Comparison of ENCODE assay signal across 14 cellular contexts in the genomic region with DNA sequence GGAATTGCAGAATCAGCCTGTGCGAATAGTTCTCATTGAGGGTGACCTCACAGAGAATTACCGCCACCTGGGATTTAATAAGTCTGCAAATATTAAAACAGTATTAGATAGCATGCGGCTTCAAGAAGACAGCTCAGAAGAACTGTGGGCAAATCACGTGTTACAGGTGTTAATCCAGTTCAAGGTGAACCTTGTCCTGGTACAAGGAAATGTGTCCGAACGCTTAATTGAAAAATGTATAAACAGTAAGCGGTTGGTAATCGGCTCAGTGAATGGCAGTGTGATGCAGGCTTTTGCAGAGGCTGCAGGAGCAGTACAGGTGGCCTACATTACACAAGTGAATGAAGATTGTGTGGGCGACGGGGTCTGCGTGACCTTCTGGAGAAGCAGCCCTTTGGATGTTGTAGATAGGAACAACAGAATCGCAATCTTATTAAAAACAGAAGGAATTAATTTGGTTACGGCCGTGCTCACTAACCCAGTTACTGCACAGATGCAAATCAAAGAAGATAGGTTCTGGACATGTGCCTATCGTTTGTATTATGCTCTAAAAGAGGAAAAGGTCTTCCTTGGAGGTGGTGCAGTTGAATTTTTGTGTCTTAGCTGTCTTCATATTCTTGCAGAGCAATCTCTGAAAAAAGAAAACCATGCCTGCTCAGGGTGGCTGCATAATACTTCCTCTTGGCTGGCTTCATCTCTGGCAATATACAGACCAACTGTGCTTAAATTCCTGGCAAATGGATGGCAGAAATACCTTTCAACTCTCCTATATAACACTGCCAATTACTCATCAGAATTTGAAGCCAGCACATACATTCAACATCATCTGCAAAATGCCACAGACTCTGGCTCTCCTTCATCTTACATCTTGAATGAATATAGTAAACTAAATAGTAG.
"Had no signal": no experiment of that assay in that cellular context is flagged by ENCODE, and none has a peak within 500 bp of the region (broad histone marks: within the 10 kb centered on the region; RNA-seq: fewer than 3 reads in every experiment).

No MANE protein-coding gene starts in this region.

- H3K4me3 ChIP-seq: dorsolateral prefrontal cortex, sigmoid colon, skin epidermis had no signal

- H3K4me1 Mint-ChIP-seq: naive thymus-derived CD8-positive, alpha-beta T cell had no signal

- H3K27me3 Mint-ChIP-seq: naive thymus-derived CD8-positive, alpha-beta T cell had no signal

- H3K9me3 ChIP-seq: sigmoid colon had no signal

- H3K27ac ChIP-seq: dorsolateral prefrontal cortex, sigmoid colon, skin epidermis had no signal

- H3K4me3 Mint-ChIP-seq: naive thymus-derived CD8-positive, alpha-beta T cell had no signal

- DNase-seq: cortex of kidney; dorsolateral prefrontal cortex; effector CD8-positive, alpha-beta T cell; foreskin melanocyte; head of caudate nucleus; hippocampal formation; kidney glomerular epithelial cell; mammary epithelial cell; naive thymus-derived CD8-positive, alpha-beta T cell; posterior cingulate gyrus; sigmoid colon; stimulated activated CD4-positive, alpha-beta T cell treated with anti-CD3 and anti-CD28 coated beads, Interleukin-2, amount 100 ng/mL, for 48 hours; stimulated activated naive CD4-positive, alpha-beta T cell treated with Interleukin-2 at 50 U/mL for 16 hours had no signal

- H3K27me3 ChIP-seq: dorsolateral prefrontal cortex, sigmoid colon had no signal

- H3K27ac Mint-ChIP-seq: naive thymus-derived CD8-positive, alpha-beta T cell had no signal

- ATAC-seq: naive thymus-derived CD8-positive, alpha-beta T cell had no signal
